ENCODE assay signal across 8 cellular contexts in the genomic region with DNA sequence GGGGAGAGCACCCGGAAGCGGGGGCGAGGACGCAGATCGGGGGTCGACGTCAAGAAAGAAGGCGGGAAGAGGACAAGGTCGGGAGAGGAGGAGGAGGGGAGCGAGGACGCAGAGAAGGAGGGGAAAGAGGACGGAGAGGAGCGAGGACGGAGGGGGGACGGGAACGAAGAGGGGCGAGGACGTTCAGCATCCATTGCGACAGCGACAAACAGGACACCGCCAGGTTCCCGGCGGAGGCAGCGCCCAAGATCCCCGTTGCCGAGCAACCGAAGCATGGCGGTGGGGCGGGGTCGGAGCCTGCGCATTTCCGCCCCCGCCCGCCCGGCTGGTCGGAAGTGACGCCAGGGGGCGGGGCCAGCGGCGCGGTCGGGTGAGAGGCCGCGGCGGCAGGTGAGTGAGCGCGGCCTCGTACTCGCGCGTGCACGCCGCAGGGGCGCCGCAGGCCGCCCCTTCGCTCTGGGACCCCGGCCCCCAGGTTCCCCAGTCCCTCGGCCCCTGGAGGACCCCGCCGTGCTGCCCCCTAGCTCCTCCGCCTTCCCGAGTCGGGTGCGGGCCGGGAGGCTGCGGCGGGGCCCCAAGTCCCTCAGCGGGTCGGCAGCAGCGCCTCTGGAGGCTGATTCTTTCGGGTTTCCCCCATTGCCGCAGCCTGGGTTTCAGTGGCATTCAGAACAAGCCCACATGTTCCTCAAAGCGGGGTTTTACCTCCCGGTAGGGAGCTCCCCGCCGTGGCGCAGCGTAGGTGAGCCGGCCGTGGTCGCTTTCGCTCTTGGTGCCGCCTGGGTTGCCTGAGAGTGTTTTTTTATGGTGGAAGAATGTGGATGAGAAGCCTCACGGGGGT. TPM values are rescaled to one million over a fixed set of nuclear protein-coding genes. Genes with fewer than 3 reads are reported as not detected.
A peak's percentile ranks its signal among the peaks of the same experiment; 100 is the strongest.
DNase-seq lines count a peak whose midpoint lies in the region; ATAC-seq, FAIRE-seq and TF ChIP-seq lines count a peak whose summit lies in the region.

Gene FAM234A, plus strand, starts transcription at position 354 of the 838 bp plus-strand sequence. CDS start 19,593 bp downstream, outside the sequence.

- FAIRE-seq in endothelial cell of umbilical vein (lab: Jason Lieb, UNC): peak; percentile 85

- peak; percentile 73 for ATAC-seq in GM21526 (IDR thresholded peaks at IDR 0.05; ENCODE audit: low FRiP score, unreplicated experiment)

- no peaks in the 10 kb centered on the region for H3F3A ChIP-seq in OCI-LY1 (ENCODE audit: insufficient read depth, low read length)

- H3K4me3 ChIP-seq in OCI-LY1 (ENCODE audit: low read depth, low read length, poor library complexity, severe bottlenecking) (peak within 1 kb of the TSS; percentile 82), endothelial cell of umbilical vein (replicated peaks in 1 of 3; ENCODE audit: insufficient read depth in 1 of 3, low read depth in 1 of 3, low read length in 3 of 3) (peak within 1 kb of the TSS; percentile 66 to 75 (median 69))

- peak within 1 kb of the TSS; percentile 71 for H3K27ac ChIP-seq in OCI-LY1 (ENCODE audit: low read depth, low read length, poor library complexity, severe bottlenecking)
- peak within 1 kb of the TSS; percentile 85 for H3K27ac ChIP-seq in endothelial cell of umbilical vein (ENCODE audit: insufficient read depth, low read depth, low read length)

- dilution Hi-C loops in endothelial cell of umbilical vein (cut with MboI; ENCODE audit: extremely low pct_ligation_motif_present, low sequenced_read_pairs): no loop called here

- CTCF ChIA-PET in endothelial cell of umbilical vein (lab: Charles Lee): interaction anchor here (0.8 to 2.1 kb wide), 3 partner anchors 9 to 127 kb away, joined by 4 to 10 read pairs (median 7); no protein-coding TSS in a partner anchor

- TF ChIP-seq CTCF in OCI-LY1 (IDR thresholded peaks at IDR 0.05; ENCODE audit: low read length) (peak; percentile 59), endothelial cell of umbilical vein (IDR thresholded peaks at IDR 0.05; ENCODE audit: extremely low read depth in 1 of 2, insufficient read depth in 1 of 2, low read depth in 1 of 2, low read length in 2 of 2) (peak; percentile 37 to 55)

- H2AFZ ChIP-seq in OCI-LY1 (ENCODE audit: low read length) (no peak within 1 kb of the TSS), endothelial cell of umbilical vein (ENCODE audit: low read depth, low read length) (peak within 1 kb of the TSS; percentile 47)

- H3K9me2 ChIP-seq in OCI-LY1 (ENCODE audit: low read depth, low read length): no peaks in the 10 kb centered on the region

- BruUV-seq in endothelial cell of umbilical vein (replicated peaks; lab: Mats Ljungman, UMichigan): no TSS peak

- TF ChIP-seq POLR2A in endothelial cell of umbilical vein (IDR thresholded peaks at IDR 0.05; ENCODE audit: low read depth, low read length): peak; percentile 97

- H3K79me2 ChIP-seq in OCI-LY1 (ENCODE audit: insufficient read depth, low read length): no peaks in the 10 kb centered on the region
- no peaks in the 10 kb centered on the region for H3K79me2 ChIP-seq in endothelial cell of umbilical vein (ENCODE audit: control insufficient read depth, insufficient read depth, low read length)

- H3K9ac ChIP-seq in OCI-LY1 (ENCODE audit: low read length): peak within 1 kb of the TSS; percentile 85
- peak within 1 kb of the TSS; percentile 87 for H3K9ac ChIP-seq in endothelial cell of umbilical vein (replicated peaks; ENCODE audit: extremely low read depth, insufficient read depth, low read length)

- H3K4me2 ChIP-seq in OCI-LY1 (ENCODE audit: low read length) (peak within 1 kb of the TSS; percentile 89), endothelial cell of umbilical vein (ENCODE audit: insufficient read depth, low read length) (peak within 1 kb of the TSS; percentile 53)

- POLR2A ChIA-PET in endothelial cell of umbilical vein (lab: Charles Lee): interaction anchor here (0.6 kb wide), 1 partner anchor 92 kb away, joined by 4 read pairs; no protein-coding TSS in a partner anchor

- H3K36me3 ChIP-seq in OCI-LY1 (ENCODE audit: insufficient read depth, low read length): no peaks in the 10 kb centered on the region
- H3K36me3 ChIP-seq in endothelial cell of umbilical vein (ENCODE audit: control insufficient read depth in 2 of 2, extremely low read depth in 1 of 2, insufficient read depth in 2 of 2, low read length in 2 of 2): peaks cover 0 to 2% of the 10 kb centered on the region in 2 experiments

- DNase-seq in DMS114 treated with DMSO at 0.1 percent for 48 hours (lab: John Stamatoyannopoulos, UW; ENCODE audit: unreplicated experiment): peak; percentile 85
- peak; percentile 83 for DNase-seq in HuH-7.5 (ENCODE audit: low spot score)
- peak; percentile 95 for DNase-seq in activated CD8-positive, alpha-beta memory T cell treated with anti-CD3 and anti-CD28 coated beads, Interleukin-2, amount 50 U/mL, for 4 hours
- peak; percentile 88 for DNase-seq in endothelial cell of umbilical vein (ENCODE audit: low read depth, low spot score)
- DNase-seq in midbrain (lab: John Stamatoyannopoulos, UW): peak; percentile 95
- peak; percentile 83 to 92 for DNase-seq in stimulated activated CD8-positive, alpha-beta memory T cell treated with anti-CD3 and anti-CD28 coated beads, Interleukin-2, amount 100 ng/mL, for 1 hour (ENCODE audit: low read depth in 2 of 2)

- intact Hi-C loops in endothelial cell of umbilical vein (cut with micrococcal nuclease): no loop called here

- H3K9me1 ChIP-seq in endothelial cell of umbilical vein (replicated peaks; ENCODE audit: control insufficient read depth, extremely low read depth, insufficient read depth, low read length): no peaks in the 10 kb centered on the region

- H3K9me3 ChIP-seq in OCI-LY1 (ENCODE audit: low read length): no peaks in the 10 kb centered on the region
- H3K9me3 ChIP-seq in endothelial cell of umbilical vein (replicated peaks; ENCODE audit: control insufficient read depth, insufficient read depth, low read length): no peaks in the 10 kb centered on the region

- H4K20me1 ChIP-seq in OCI-LY1 (ENCODE audit: insufficient read depth, low read length): no peaks in the 10 kb centered on the region
- no peaks in the 10 kb centered on the region for H4K20me1 ChIP-seq in endothelial cell of umbilical vein (replicated peaks; ENCODE audit: control insufficient read depth, extremely low read depth, insufficient read depth, low read length)

- H3K4me1 ChIP-seq in OCI-LY1 (ENCODE audit: insufficient read depth, low read length, severe bottlenecking) (peaks cover 16% of the 10 kb centered on the region), endothelial cell of umbilical vein (ENCODE audit: control insufficient read depth, extremely low read depth, insufficient read depth, low read length) (no peaks in the 10 kb centered on the region)

- H3K27me3 ChIP-seq in OCI-LY1 (ENCODE audit: insufficient read depth, low read length) (no peaks in the 10 kb centered on the region), endothelial cell of umbilical vein (ENCODE audit: control insufficient read depth in 2 of 2, insufficient read depth in 2 of 2, low read length in 2 of 2) (no peaks in the 10 kb centered on the region)

TF ChIP-seq in endothelial cell of umbilical vein, 7 proteins besides CTCF, POLR2A, EP300 and RAD21:
- no peak for TF ChIP-seq MYC (IDR thresholded peaks at IDR 0.05; ENCODE audit: low read depth, low read length)
- peak; percentile 98 for TF ChIP-seq POLR2AphosphoS5 (IDR thresholded peaks at IDR 0.05; ENCODE audit: insufficient read depth, low read depth, low read length)

RNA-seq across cellular contexts. Expression of gene FAM234A, which starts in this region (rescaled TPM):
- 70.4 and 73.1 TPM in 2 replicates for total RNA-seq in endothelial cell of umbilical vein
- polyA plus RNA-seq in endothelial cell of umbilical vein: 89.4 and 98.8 TPM in 2 replicates
- polyA plus RNA-seq in endothelial cell of umbilical vein (2011; cell fraction: cytosol; rRNA removed): 56.9 and 73.3 TPM in 2 replicates
- polyA plus RNA-seq in endothelial cell of umbilical vein (2011; cell fraction: nucleus; rRNA removed): 57.0 and 57.5 TPM in 2 replicates
- polyA plus RNA-seq in endothelial cell of umbilical vein (2012): 60.9 and 110 TPM in 2 replicates
- polyA minus RNA-seq in endothelial cell of umbilical vein: 32.8 and 34.2 TPM in 2 replicates
- polyA minus RNA-seq in endothelial cell of umbilical vein (2011; cell fraction: cytosol; rRNA and poly(A)+ RNA removed): 14.5 TPM
- polyA minus RNA-seq in endothelial cell of umbilical vein (2011; cell fraction: nucleus; rRNA and poly(A)+ RNA removed): 13.1 and 16.7 TPM in 2 replicates

Comparison
In these comparisons a context has a peak if more than half of its experiments do, and no peak if none do; other contexts are left out.
1. Peak in every context shown above with its lines: DNase-seq, ATAC-seq, H3K4me3 ChIP-seq and H3K27ac ChIP-seq.